In the genomic region with DNA sequence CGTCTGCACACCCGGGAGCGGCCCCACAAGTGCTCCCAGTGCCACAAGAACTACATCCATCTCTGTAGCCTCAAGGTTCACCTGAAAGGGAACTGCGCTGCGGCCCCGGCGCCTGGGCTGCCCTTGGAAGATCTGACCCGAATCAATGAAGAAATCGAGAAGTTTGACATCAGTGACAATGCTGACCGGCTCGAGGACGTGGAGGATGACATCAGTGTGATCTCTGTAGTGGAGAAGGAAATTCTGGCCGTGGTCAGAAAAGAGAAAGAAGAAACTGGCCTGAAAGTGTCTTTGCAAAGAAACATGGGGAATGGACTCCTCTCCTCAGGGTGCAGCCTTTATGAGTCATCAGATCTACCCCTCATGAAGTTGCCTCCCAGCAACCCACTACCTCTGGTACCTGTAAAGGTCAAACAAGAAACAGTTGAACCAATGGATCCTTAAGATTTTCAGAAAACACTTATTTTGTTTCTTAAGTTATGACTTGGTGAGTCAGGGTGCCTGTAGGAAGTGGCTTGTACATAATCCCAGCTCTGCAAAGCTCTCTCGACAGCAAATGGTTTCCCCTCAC, we compare ENCODE assay signal across 1 cellular context.
TF ChIP-seq lines count a peak whose summit lies in the region.

No MANE protein-coding gene starts in this region.

TF ChIP-seq in K562, 482 proteins besides CTCF, POLR2A, EP300 and RAD21 (continued from another document):
- TF ChIP-seq JUND (IDR thresholded peaks at IDR 0.05; ENCODE audit: borderline replicate concordance, low read depth, low read length) (0 out of 2 replicates have a peak, but pooled peaks have one; percentile 20), JUND (tag; IDR thresholded peaks at IDR 0.05; ENCODE audit: borderline replicate concordance, low read depth, low read length) (no peak), HCFC1 (IDR thresholded peaks at IDR 0.05; ENCODE audit: low read depth, low read length) (no peak), TCF3 (CRISPR knock-in tag; IDR thresholded peaks at IDR 0.05) (no peak), ZFPM2 (CRISPR knock-in tag; IDR thresholded peaks at IDR 0.05) (no peak), RBM22 (IDR thresholded peaks at IDR 0.05; ENCODE audit: low read depth, low read length, poor library complexity, severe bottlenecking) (no peak), MCM2 (IDR thresholded peaks at IDR 0.05; ENCODE audit: low read depth) (no peak), MAZ (CRISPR knock-in tag; conservative IDR thresholded peaks at IDR 0.05 in 1 of 2, IDR thresholded peaks at IDR 0.05 in 1 of 2) (no peak), ZNF830 (CRISPR knock-in tag; IDR thresholded peaks at IDR 0.05) (no peak), CAMTA2 (CRISPR knock-in tag; conservative IDR thresholded peaks at IDR 0.05) (no peak)
- TF ChIP-seq, protein P1, sequence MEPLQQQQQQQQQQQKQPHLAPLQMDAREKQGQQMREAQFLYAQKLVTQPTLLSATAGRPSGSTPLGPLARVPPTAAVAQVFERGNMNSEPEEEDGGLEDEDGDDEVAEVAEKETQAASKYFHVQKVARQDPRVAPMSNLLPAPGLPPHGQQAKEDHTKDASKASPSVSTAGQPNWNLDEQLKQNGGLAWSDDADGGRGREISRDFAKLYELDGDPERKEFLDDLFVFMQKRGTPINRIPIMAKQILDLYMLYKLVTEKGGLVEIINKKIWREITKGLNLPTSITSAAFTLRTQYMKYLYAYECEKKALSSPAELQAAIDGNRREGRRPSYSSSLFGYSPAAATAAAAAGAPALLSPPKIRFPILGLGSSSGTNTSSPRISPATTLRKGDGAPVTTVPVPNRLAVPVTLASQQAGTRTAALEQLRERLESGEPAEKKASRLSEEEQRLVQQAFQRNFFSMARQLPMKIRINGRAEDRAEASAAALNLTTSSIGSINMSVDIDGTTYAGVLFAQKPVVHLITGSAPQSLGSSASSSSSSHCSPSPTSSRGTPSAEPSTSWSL (CRISPR knock-in tag; IDR thresholded peaks at IDR 0.05; ENCODE audit: borderline replicate concordance), result no peak
- TF ChIP-seq, protein P2, sequence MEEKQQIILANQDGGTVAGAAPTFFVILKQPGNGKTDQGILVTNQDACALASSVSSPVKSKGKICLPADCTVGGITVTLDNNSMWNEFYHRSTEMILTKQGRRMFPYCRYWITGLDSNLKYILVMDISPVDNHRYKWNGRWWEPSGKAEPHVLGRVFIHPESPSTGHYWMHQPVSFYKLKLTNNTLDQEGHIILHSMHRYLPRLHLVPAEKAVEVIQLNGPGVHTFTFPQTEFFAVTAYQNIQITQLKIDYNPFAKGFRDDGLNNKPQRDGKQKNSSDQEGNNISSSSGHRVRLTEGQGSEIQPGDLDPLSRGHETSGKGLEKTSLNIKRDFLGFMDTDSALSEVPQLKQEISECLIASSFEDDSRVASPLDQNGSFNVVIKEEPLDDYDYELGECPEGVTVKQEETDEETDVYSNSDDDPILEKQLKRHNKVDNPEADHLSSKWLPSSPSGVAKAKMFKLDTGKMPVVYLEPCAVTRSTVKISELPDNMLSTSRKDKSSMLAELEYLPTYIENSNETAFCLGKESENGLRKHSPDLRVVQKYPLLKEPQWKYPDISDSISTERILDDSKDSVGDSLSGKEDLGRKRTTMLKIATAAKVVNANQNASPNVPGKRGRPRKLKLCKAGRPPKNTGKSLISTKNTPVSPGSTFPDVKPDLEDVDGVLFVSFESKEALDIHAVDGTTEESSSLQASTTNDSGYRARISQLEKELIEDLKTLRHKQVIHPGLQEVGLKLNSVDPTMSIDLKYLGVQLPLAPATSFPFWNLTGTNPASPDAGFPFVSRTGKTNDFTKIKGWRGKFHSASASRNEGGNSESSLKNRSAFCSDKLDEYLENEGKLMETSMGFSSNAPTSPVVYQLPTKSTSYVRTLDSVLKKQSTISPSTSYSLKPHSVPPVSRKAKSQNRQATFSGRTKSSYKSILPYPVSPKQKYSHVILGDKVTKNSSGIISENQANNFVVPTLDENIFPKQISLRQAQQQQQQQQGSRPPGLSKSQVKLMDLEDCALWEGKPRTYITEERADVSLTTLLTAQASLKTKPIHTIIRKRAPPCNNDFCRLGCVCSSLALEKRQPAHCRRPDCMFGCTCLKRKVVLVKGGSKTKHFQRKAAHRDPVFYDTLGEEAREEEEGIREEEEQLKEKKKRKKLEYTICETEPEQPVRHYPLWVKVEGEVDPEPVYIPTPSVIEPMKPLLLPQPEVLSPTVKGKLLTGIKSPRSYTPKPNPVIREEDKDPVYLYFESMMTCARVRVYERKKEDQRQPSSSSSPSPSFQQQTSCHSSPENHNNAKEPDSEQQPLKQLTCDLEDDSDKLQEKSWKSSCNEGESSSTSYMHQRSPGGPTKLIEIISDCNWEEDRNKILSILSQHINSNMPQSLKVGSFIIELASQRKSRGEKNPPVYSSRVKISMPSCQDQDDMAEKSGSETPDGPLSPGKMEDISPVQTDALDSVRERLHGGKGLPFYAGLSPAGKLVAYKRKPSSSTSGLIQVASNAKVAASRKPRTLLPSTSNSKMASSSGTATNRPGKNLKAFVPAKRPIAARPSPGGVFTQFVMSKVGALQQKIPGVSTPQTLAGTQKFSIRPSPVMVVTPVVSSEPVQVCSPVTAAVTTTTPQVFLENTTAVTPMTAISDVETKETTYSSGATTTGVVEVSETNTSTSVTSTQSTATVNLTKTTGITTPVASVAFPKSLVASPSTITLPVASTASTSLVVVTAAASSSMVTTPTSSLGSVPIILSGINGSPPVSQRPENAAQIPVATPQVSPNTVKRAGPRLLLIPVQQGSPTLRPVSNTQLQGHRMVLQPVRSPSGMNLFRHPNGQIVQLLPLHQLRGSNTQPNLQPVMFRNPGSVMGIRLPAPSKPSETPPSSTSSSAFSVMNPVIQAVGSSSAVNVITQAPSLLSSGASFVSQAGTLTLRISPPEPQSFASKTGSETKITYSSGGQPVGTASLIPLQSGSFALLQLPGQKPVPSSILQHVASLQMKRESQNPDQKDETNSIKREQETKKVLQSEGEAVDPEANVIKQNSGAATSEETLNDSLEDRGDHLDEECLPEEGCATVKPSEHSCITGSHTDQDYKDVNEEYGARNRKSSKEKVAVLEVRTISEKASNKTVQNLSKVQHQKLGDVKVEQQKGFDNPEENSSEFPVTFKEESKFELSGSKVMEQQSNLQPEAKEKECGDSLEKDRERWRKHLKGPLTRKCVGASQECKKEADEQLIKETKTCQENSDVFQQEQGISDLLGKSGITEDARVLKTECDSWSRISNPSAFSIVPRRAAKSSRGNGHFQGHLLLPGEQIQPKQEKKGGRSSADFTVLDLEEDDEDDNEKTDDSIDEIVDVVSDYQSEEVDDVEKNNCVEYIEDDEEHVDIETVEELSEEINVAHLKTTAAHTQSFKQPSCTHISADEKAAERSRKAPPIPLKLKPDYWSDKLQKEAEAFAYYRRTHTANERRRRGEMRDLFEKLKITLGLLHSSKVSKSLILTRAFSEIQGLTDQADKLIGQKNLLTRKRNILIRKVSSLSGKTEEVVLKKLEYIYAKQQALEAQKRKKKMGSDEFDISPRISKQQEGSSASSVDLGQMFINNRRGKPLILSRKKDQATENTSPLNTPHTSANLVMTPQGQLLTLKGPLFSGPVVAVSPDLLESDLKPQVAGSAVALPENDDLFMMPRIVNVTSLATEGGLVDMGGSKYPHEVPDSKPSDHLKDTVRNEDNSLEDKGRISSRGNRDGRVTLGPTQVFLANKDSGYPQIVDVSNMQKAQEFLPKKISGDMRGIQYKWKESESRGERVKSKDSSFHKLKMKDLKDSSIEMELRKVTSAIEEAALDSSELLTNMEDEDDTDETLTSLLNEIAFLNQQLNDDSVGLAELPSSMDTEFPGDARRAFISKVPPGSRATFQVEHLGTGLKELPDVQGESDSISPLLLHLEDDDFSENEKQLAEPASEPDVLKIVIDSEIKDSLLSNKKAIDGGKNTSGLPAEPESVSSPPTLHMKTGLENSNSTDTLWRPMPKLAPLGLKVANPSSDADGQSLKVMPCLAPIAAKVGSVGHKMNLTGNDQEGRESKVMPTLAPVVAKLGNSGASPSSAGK (IDR thresholded peaks at IDR 0.05), result no peak
- TF ChIP-seq, protein P3, sequence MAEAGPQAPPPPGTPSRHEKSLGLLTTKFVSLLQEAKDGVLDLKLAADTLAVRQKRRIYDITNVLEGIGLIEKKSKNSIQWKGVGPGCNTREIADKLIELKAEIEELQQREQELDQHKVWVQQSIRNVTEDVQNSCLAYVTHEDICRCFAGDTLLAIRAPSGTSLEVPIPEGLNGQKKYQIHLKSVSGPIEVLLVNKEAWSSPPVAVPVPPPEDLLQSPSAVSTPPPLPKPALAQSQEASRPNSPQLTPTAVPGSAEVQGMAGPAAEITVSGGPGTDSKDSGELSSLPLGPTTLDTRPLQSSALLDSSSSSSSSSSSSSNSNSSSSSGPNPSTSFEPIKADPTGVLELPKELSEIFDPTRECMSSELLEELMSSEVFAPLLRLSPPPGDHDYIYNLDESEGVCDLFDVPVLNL (CRISPR knock-in tag; IDR thresholded peaks at IDR 0.05; ENCODE audit: low read depth), result no peak
- TF ChIP-seq, protein P4, sequence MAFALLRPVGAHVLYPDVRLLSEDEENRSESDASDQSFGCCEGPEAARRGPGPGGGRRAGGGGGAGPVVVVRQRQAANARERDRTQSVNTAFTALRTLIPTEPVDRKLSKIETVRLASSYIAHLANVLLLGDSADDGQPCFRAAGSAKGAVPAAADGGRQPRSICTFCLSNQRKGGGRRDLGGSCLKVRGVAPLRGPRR (CRISPR knock-in tag; IDR thresholded peaks at IDR 0.05), result no peak
- TF ChIP-seq, protein P5, sequence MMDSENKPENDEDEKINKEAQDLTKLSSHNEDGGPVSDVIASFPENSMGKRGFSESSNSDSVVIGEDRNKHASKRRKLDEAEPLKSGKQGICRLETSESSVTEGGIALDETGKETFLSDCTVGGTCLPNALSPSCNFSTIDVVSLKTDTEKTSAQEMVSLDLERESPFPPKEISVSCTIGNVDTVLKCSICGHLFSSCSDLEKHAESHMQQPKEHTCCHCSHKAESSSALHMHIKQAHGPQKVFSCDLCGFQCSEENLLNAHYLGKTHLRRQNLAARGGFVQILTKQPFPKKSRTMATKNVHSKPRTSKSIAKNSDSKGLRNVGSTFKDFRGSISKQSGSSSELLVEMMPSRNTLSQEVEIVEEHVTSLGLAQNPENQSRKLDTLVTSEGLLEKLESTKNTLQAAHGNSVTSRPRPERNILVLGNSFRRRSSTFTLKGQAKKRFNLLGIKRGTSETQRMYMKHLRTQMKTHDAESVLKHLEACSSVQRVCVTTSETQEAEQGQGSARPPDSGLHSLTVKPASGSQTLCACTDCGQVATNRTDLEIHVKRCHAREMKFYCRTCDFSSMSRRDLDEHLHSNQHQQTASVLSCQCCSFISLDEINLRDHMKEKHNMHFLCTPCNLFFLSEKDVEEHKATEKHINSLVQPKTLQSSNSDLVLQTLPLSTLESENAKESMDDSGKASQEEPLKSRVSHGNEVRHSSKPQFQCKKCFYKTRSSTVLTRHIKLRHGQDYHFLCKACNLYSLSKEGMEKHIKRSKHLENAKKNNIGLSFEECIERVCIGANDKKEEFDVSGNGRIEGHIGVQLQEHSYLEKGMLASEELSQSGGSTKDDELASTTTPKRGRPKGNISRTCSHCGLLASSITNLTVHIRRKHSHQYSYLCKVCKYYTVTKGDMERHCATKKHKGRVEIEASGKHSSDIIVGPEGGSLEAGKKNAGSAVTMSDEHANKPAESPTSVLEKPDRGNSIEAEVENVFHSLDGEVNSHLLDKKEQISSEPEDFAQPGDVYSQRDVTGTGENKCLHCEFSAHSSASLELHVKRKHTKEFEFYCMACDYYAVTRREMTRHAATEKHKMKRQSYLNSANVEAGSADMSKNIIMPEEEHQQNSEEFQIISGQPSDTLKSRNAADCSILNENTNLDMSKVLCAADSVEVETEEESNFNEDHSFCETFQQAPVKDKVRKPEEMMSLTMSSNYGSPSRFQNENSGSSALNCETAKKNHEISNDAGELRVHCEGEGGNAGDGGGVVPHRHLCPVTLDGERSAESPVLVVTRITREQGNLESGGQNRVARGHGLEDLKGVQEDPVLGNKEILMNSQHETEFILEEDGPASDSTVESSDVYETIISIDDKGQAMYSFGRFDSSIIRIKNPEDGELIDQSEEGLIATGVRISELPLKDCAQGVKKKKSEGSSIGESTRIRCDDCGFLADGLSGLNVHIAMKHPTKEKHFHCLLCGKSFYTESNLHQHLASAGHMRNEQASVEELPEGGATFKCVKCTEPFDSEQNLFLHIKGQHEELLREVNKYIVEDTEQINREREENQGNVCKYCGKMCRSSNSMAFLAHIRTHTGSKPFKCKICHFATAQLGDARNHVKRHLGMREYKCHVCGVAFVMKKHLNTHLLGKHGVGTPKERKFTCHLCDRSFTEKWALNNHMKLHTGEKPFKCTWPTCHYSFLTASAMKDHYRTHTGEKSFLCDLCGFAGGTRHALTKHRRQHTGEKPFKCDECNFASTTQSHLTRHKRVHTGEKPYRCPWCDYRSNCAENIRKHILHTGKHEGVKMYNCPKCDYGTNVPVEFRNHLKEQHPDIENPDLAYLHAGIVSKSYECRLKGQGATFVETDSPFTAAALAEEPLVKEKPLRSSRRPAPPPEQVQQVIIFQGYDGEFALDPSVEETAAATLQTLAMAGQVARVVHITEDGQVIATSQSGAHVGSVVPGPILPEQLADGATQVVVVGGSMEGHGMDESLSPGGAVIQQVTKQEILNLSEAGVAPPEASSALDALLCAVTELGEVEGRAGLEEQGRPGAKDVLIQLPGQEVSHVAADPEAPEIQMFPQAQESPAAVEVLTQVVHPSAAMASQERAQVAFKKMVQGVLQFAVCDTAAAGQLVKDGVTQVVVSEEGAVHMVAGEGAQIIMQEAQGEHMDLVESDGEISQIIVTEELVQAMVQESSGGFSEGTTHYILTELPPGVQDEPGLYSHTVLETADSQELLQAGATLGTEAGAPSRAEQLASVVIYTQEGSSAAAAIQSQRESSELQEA (IDR thresholded peaks at IDR 0.05; ENCODE audit: low read depth), result no peak
- TF ChIP-seq, protein P6, sequence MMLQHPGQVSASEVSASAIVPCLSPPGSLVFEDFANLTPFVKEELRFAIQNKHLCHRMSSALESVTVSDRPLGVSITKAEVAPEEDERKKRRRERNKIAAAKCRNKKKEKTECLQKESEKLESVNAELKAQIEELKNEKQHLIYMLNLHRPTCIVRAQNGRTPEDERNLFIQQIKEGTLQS (IDR thresholded peaks at IDR 0.05), result peak; percentile 30; the same call in 1 of the 2 replicates
- TF ChIP-seq, protein P6 (CRISPR knock-in tag; conservative IDR thresholded peaks at IDR 0.05), result no peak
